ENCODE assay signal across 1 cellular context in the genomic region with DNA sequence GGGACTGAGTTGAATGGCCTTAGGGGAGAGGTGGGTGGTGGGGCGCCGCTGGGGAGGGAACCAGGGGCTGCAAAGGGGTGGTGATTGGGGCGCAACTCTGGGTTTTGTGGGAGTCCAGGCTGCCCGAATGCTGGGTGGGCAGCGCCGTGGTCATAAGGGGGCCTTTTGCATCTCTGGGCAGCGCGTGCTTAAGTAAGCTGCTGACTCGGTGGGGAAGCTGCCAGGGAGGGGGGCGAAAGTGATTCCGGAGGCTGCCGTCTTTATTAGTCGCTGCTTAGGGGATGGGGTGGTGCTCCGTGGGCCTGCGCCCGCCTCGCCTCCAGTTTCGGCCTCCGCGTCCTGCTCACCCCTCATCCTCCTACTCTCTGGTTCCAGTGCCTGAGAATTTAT.
TF ChIP-seq lines count a peak whose summit lies in the region.

No MANE protein-coding gene starts in this region.

TF ChIP-seq in H1, 55 proteins besides CTCF, POLR2A, EP300 and RAD21:
- TF ChIP-seq JUN (IDR thresholded peaks at IDR 0.05; ENCODE audit: low read depth, low read length) (no peak), CBX8 (IDR thresholded peaks at IDR 0.05; ENCODE audit: borderline replicate concordance, low read depth, low read length) (no peak), KDM4A (IDR thresholded peaks at IDR 0.05; ENCODE audit: low read depth, low read length, severe bottlenecking) (peak; percentile 4), SAP30 (IDR thresholded peaks at IDR 0.05; ENCODE audit: insufficient read depth, insufficient replicate concordance, low read length) (no peak), SIRT6 (IDR thresholded peaks at IDR 0.05; ENCODE audit: low read length) (no peak), RXRA (IDR thresholded peaks at IDR 0.05; ENCODE audit: insufficient read depth, low read depth, low read length) (no peak), BRCA1 (IDR thresholded peaks at IDR 0.05; ENCODE audit: low read depth, low read length) (no peak), HDAC2 (IDR thresholded peaks at IDR 0.05; ENCODE audit: borderline replicate concordance in 1 of 2, low read depth in 2 of 2, low read length in 2 of 2) (0 out of 4 replicates have a peak, but pooled peaks of 1 of the 2 experiments have one; percentile 43), EZH2 (IDR thresholded peaks at IDR 0.05; ENCODE audit: low read depth, low read length, severe bottlenecking) (no peak), MAFK (IDR thresholded peaks at IDR 0.05; ENCODE audit: low read depth, low read length) (no peak), PHF8 (conservative IDR thresholded peaks at IDR 0.05; ENCODE audit: low read depth, low read length) (peak; percentile 25; the same call in 1 of the 2 replicates)
- TF ChIP-seq, protein P1, sequence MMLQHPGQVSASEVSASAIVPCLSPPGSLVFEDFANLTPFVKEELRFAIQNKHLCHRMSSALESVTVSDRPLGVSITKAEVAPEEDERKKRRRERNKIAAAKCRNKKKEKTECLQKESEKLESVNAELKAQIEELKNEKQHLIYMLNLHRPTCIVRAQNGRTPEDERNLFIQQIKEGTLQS (IDR thresholded peaks at IDR 0.05; ENCODE audit: insufficient read depth, low read depth, low read length) = no peak
- TF ChIP-seq, protein P2, sequence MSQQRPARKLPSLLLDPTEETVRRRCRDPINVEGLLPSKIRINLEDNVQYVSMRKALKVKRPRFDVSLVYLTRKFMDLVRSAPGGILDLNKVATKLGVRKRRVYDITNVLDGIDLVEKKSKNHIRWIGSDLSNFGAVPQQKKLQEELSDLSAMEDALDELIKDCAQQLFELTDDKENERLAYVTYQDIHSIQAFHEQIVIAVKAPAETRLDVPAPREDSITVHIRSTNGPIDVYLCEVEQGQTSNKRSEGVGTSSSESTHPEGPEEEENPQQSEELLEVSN (IDR thresholded peaks at IDR 0.05) = no peak
- TF ChIP-seq, protein P3, sequence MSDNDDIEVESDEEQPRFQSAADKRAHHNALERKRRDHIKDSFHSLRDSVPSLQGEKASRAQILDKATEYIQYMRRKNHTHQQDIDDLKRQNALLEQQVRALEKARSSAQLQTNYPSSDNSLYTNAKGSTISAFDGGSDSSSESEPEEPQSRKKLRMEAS (IDR thresholded peaks at IDR 0.05) = 0 out of 2 replicates have a peak, but pooled peaks have one; percentile 29
